19 cellular contexts compared by ENCODE assay signal in the genomic region with DNA sequence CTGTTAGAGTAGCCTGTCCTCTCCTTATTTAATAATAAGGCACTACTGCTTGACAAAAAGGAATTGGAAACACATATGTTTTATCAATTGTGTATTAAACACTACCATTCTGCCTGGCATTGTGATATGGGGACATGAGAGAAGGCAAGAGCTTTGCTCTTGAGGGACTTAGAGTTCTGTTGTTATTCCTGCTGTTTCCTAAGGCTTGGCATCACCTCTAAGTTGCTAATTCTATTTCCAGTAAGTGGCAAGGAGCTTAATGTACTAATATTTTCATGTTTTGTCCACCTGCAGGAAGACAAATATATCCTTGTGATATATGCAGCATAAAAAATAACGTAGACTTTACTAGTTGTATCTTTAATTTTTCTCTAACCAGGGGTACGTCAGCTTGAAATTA. TPM values are rescaled to one million over a fixed set of nuclear protein-coding genes. Genes with fewer than 3 reads are reported as not detected.
DNase-seq lines count a peak whose midpoint lies in the region; ATAC-seq, FAIRE-seq and TF ChIP-seq lines count a peak whose summit lies in the region.
"Had no signal": no experiment of that assay in that cellular context is flagged by ENCODE, and none has a peak within 500 bp of the region (broad histone marks: within the 10 kb centered on the region; RNA-seq: fewer than 3 reads in every experiment).

No MANE protein-coding gene starts in this region.

- no peaks in the 10 kb centered on the region for H3K9me2 ChIP-seq in Loucy (replicated peaks; ENCODE audit: low read depth, low read length)

- peak overlapping the region; percentile 9 for H3K4me2 ChIP-seq in Loucy (ENCODE audit: low read depth, low read length, poor library complexity, severe bottlenecking)
- H3K4me2 ChIP-seq: BLaER1 had no signal

- FAIRE-seq in D721Med (lab: Jason Lieb, UNC) (peak; percentile 66), GM12891 (lab: Jason Lieb, UNC) (peak; percentile 63)
- FAIRE-seq: GM12892, GM18507 had no signal

- H3K9ac ChIP-seq in Loucy (ENCODE audit: low read depth, low read length, poor library complexity, severe bottlenecking): no peak overlapping the region
- H3K9ac ChIP-seq: BLaER1 had no signal

- no peaks in the 10 kb centered on the region for H3K9me3 ChIP-seq in Loucy (ENCODE audit: insufficient read depth, low read depth, low read length)
- H3K9me3 ChIP-seq: BE2C, BLaER1 had no signal

- no peak overlapping the region for H2AFZ ChIP-seq in Loucy (ENCODE audit: low read length)

- no peak for DNase-seq in D721Med (ENCODE audit: insufficient read length, low spot score)
- DNase-seq in GM12891 (ENCODE audit: insufficient read length, low spot score): no peak
- DNase-seq in ureter (ENCODE audit: low spot score): no peak
- no peak for DNase-seq in erythroblast (lab: John Stamatoyannopoulos, UW)
- DNase-seq: 8988T; ACHN; BE2C; C1 segment of cervical spinal cord; CD4-positive, alpha-beta memory T cell; CD4-positive, CD25-positive, alpha-beta regulatory T cell; CD8-positive, alpha-beta memory T cell; COR-L47; DMS79 treated with DMSO at 0.1 percent for 48 hours; GF-D8 had no signal

- H3K4me1 ChIP-seq in Loucy (ENCODE audit: insufficient read depth, low read length, poor library complexity, severe bottlenecking): peaks cover 6% of the 10 kb centered on the region
- H3K4me1 ChIP-seq: BE2C, BLaER1 had no signal

- no peak for TF ChIP-seq POLR2A in GM12891 (IDR thresholded peaks at IDR 0.05; ENCODE audit: low read depth, low read length)
- no peak for TF ChIP-seq POLR2A in erythroblast (IDR thresholded peaks at IDR 0.05; ENCODE audit: low read length)

- H3K27me3 ChIP-seq in Loucy (ENCODE audit: insufficient read depth, low read length, poor library complexity, severe bottlenecking): no peaks in the 10 kb centered on the region
- H3K27me3 ChIP-seq: BE2C, BLaER1 had no signal

- peaks cover 82% of the 10 kb centered on the region for H4K20me1 ChIP-seq in Loucy (ENCODE audit: insufficient read depth, low read length, poor library complexity, severe bottlenecking)
- H4K20me1 ChIP-seq: BLaER1 had no signal

- H3K4me3 ChIP-seq in Loucy (ENCODE audit: low read length, poor library complexity, severe bottlenecking): no peak overlapping the region
- H3K4me3 ChIP-seq: BLaER1 had no signal

- H3K79me2 ChIP-seq in Loucy (ENCODE audit: insufficient read depth, low read length): peaks cover 87% of the 10 kb centered on the region

- no peaks in the 10 kb centered on the region for H3F3A ChIP-seq in Loucy (ENCODE audit: low read depth)

- TF ChIP-seq CTCF in D721Med (IDR thresholded peaks at IDR 0.05; ENCODE audit: insufficient read depth, missing control alignments) (no peak), Loucy (conservative IDR thresholded peaks at IDR 0.05; ENCODE audit: low read length) (no peak)

- ATAC-seq in HG02885 (IDR thresholded peaks at IDR 0.05; ENCODE audit: poor library complexity, unreplicated experiment): no peak

- H3K36me3 ChIP-seq in Loucy (ENCODE audit: insufficient read depth, low read length): peaks cover 97% of the 10 kb centered on the region

TF ChIP-seq in GM12891, 5 proteins besides CTCF, POLR2A, EP300 and RAD21:
- TF ChIP-seq POLR2AphosphoS5 (IDR thresholded peaks at IDR 0.05; ENCODE audit: low read depth, low read length): no peak
- no peak for TF ChIP-seq TAF1 (IDR thresholded peaks at IDR 0.05; ENCODE audit: low read depth, low read length)
- no peak for TF ChIP-seq PAX5 (IDR thresholded peaks at IDR 0.05; ENCODE audit: insufficient read depth, low read length, severe bottlenecking)
- no peak for TF ChIP-seq SPI1 (IDR thresholded peaks at IDR 0.05; ENCODE audit: low read depth, low read length)
- no peak for TF ChIP-seq POU2F2 (IDR thresholded peaks at IDR 0.05; ENCODE audit: low read depth, low read length)
TF ChIP-seq in GM12891: peak in this region for 0.

RNA-seq across cellular contexts. Expression of a gene that starts 12.6 kb away (rescaled TPM):
- polyA plus RNA-seq in GM12891 (2012; ENCODE audit: low read depth, missing spikeins): 38.4 TPM
- 97.1 TPM for total RNA-seq in ureter
